In genomic region chr4:99893029-99893428, GRCh38 we compare ENCODE assay signal across 8 cellular contexts. TPM values are rescaled to one million over a fixed set of nuclear protein-coding genes. Genes with fewer than 3 reads are reported as not detected.
A peak's percentile ranks its signal among the peaks of the same experiment; 100 is the strongest.
DNase-seq lines count a peak whose midpoint lies in the region; ATAC-seq and TF ChIP-seq lines count a peak whose summit lies in the region.

No MANE protein-coding gene starts in this region.

- H3K4me3 ChIP-seq in BLaER1 treated with 17β-estradiol and CSF1 and Interleukin-3, amounts not matched to agents 10 nM and 100 nM = peak overlapping the region; percentile 82 to 98 (median 96)
- H3K4me3 ChIP-seq in LNCaP clone FGC (ENCODE audit: low read depth, low read length) (peak overlapping the region; percentile 80), coronary artery (peak overlapping the region; percentile 83)

- peak overlapping the region in 6 of 11 experiments; percentile 78 to 95 (median 90); a peak in 8 of 22 replicates for H3K27ac ChIP-seq in BLaER1 treated with 17β-estradiol and CSF1 and Interleukin-3, amounts not matched to agents 10 nM and 100 nM
- H3K27ac ChIP-seq in coronary artery = no peak overlapping the region

- peak overlapping the region; percentile 82 to 97 (median 87); a peak in 21 of 22 replicates for H3K9ac ChIP-seq in BLaER1 treated with 17β-estradiol and CSF1 and Interleukin-3, amounts not matched to agents 10 nM and 100 nM

- peak overlapping the region; percentile 76 to 98 (median 92) for H3K4me2 ChIP-seq in BLaER1 treated with 17β-estradiol and CSF1 and Interleukin-3, amounts not matched to agents 10 nM and 100 nM

- H3K27me3 Mint-ChIP-seq in natural killer cell treated with Interleukin-12 subunit alpha and Interleukin-12 subunit beta and Interleukin-15 and Interleukin-18, amount 100 ng/mL, for 72 hours = no peaks in the 10 kb centered on the region

- no peaks in the 10 kb centered on the region for H3K27me3 ChIP-seq in BLaER1 treated with 17β-estradiol and CSF1 and Interleukin-3, amounts not matched to agents 10 nM and 100 nM

- peaks cover 0 to 46% (median 16%) of the 10 kb centered on the region in 11 experiments; a peak in 10 of 22 replicates for H4K20me1 ChIP-seq in BLaER1 treated with 17β-estradiol and CSF1 and Interleukin-3, amounts not matched to agents 10 nM and 100 nM

- H3K9me3 ChIP-seq in BLaER1 treated with 17β-estradiol and CSF1 and Interleukin-3, amounts not matched to agents 10 nM and 100 nM (replicated peaks in 1 of 11) = no peaks in the 10 kb centered on the region

- H3K27ac Mint-ChIP-seq in natural killer cell treated with Interleukin-12 subunit alpha and Interleukin-12 subunit beta and Interleukin-15 and Interleukin-18, amount 100 ng/mL, for 72 hours = peak overlapping the region; percentile 82 to 95

- H3K4me3 Mint-ChIP-seq in natural killer cell treated with Interleukin-12 subunit alpha and Interleukin-12 subunit beta and Interleukin-15 and Interleukin-18, amount 100 ng/mL, for 72 hours = peak overlapping the region; percentile 87

- no peaks in the 10 kb centered on the region for H3K9me3 Mint-ChIP-seq in natural killer cell treated with Interleukin-12 subunit alpha and Interleukin-12 subunit beta and Interleukin-15 and Interleukin-18, amount 100 ng/mL, for 72 hours

- H3K4me1 ChIP-seq in BLaER1 treated with 17β-estradiol and CSF1 and Interleukin-3, amounts not matched to agents 10 nM and 100 nM = peaks cover 18 to 54% (median 26%) of the 10 kb centered on the region in 10 experiments

- ATAC-seq in natural killer cell treated with Interleukin-12 subunit alpha and Interleukin-12 subunit beta and Interleukin-15 and Interleukin-18, amount 100 ng/mL, for 72 hours = no peak

- DNase-seq in LNCaP clone FGC (ENCODE audit: low read depth) = no peak
- no peak for DNase-seq in coronary artery (ENCODE audit: low spot score)
- DNase-seq in natural killer cell treated with Interleukin-12 subunit alpha and Interleukin-12 subunit beta and Interleukin-15 and Interleukin-18, amount 100 ng/mL, for 72 hours (ENCODE audit: low spot score) = no peak
- DNase-seq in NOMO-1 (lab: John Stamatoyannopoulos, UW; ENCODE audit: unreplicated experiment in 2 of 2) = no peak
- DNase-seq in NCI-H524 (lab: John Stamatoyannopoulos, UW) = no peak
- no peak for DNase-seq in NK-92 (lab: John Stamatoyannopoulos, UW; ENCODE audit: unreplicated experiment)
- DNase-seq in GM19238 (ENCODE audit: insufficient read length, low spot score) = no peak

- H3K4me1 Mint-ChIP-seq in natural killer cell treated with Interleukin-12 subunit alpha and Interleukin-12 subunit beta and Interleukin-15 and Interleukin-18, amount 100 ng/mL, for 72 hours (ENCODE audit: low read depth in 2 of 2) = peaks cover 29 to 34% of the 10 kb centered on the region in 2 donors

- peaks cover 4 to 40% (median 16%) of the 10 kb centered on the region in 11 experiments; a peak in 14 of 22 replicates for H3K36me3 ChIP-seq in BLaER1 treated with 17β-estradiol and CSF1 and Interleukin-3, amounts not matched to agents 10 nM and 100 nM

- H3K36me3 Mint-ChIP-seq in natural killer cell treated with Interleukin-12 subunit alpha and Interleukin-12 subunit beta and Interleukin-15 and Interleukin-18, amount 100 ng/mL, for 72 hours = no peaks in the 10 kb centered on the region

- TF ChIP-seq CTCF in LNCaP clone FGC (IDR thresholded peaks at IDR 0.05; ENCODE audit: control insufficient read depth, extremely low read depth, insufficient read depth) = no peak
- TF ChIP-seq CTCF in coronary artery (IDR thresholded peaks at IDR 0.05) = no peak

RNA-seq across cellular contexts. Expression of gene LAMTOR3, which starts 1.2 kb away (rescaled TPM):
- 10 to 100 TPM; 13.9 to 32.3 TPM for total RNA-seq in natural killer cell treated with Interleukin-12 subunit alpha and Interleukin-12 subunit beta and Interleukin-15 and Interleukin-18, amount 100 ng/mL, for 72 hours

RNA-seq across cellular contexts. Expression of gene DNAJB14, which starts 53.4 kb away (rescaled TPM):
- 10 to 100 TPM; 51.4 to 70.3 TPM for total RNA-seq in natural killer cell treated with Interleukin-12 subunit alpha and Interleukin-12 subunit beta and Interleukin-15 and Interleukin-18, amount 100 ng/mL, for 72 hours

RNA-seq across cellular contexts. Expression of gene H2AZ1, which starts 57.0 kb away (rescaled TPM):
- 100 to 1,000 TPM; 429 to 580 TPM for total RNA-seq in natural killer cell treated with Interleukin-12 subunit alpha and Interleukin-12 subunit beta and Interleukin-15 and Interleukin-18, amount 100 ng/mL, for 72 hours

Comparison
In these comparisons a context has a peak if more than half of its experiments do, and no peak if none do; other contexts are left out.
1. H3K27ac ChIP-seq: peak in BLaER1 treated with 17β-estradiol and CSF1 and Interleukin-3, amounts not matched to agents 10 nM and 100 nM (6 of 11); none in coronary artery (0 of 2).
2. Peak in every context shown above with its lines, with median percentiles within 50 percentile points of each other: H3K4me3 ChIP-seq.